Comparison of ENCODE assay signal across 28 cellular contexts in genomic region chr7:83861876-83862275, GRCh38.
"Had no signal": no experiment of that assay in that cellular context is flagged by ENCODE, and none has a peak within 500 bp of the region (broad histone marks: within the 10 kb centered on the region; RNA-seq: fewer than 3 reads in every experiment).

No MANE protein-coding gene starts in this region.

- H3K36me3 ChIP-seq: stomach, suprapubic skin, thoracic aorta, thyroid gland, tibial artery, tibial nerve, transverse colon, upper lobe of left lung, upper lobe of right lung, uterus, vagina had no signal

- H3K4me3 Mint-ChIP-seq: stimulated activated effector memory CD8-positive, alpha-beta T cell treated with anti-CD3 and anti-CD28 coated beads, Interleukin-12 subunit alpha, Interleukin-12 subunit beta, amount 100 ng/mL, for 72 hours; stimulated activated memory B cell treated with anti-CD40 and anti-IgM and Interleukin-4, amounts not matched to agents 10 μg/mL and 1 μg/mL and 100 μg/mL, for 72 hours; stimulated activated naive B cell treated with anti-CD40 and anti-IgM and Interleukin-4, amounts not matched to agents 10 μg/mL and 1 μg/mL and 100 μg/mL, for 72 hours; stimulated activated naive CD8-positive, alpha-beta T cell treated with anti-CD3 and anti-CD28 coated beads, Interleukin-15, amount 100 ng/mL, for 72 hours; stimulated activated naive CD8-positive, alpha-beta T cell treated with anti-CD3 and anti-CD28 coated beads, Interleukin-15, Interleukin-2, amounts not matched to agents 100 ng/mL and 50 ng/mL, for 24 hours; type B pancreatic cell had no signal

- H3K4me3 ChIP-seq: stomach, suprapubic skin, testis, thoracic aorta, thyroid gland, tibial artery, tibial nerve, transverse colon, upper lobe of left lung, upper lobe of right lung, uterus, vagina had no signal

- H3K27me3 ChIP-seq: stomach, suprapubic skin, testis, thyroid gland, tibial artery, tibial nerve, transverse colon, upper lobe of left lung, upper lobe of right lung, uterus, vagina had no signal

- H3K27me3 Mint-ChIP-seq: stimulated activated memory B cell treated with anti-CD40 and anti-IgM and Interleukin-4, amounts not matched to agents 10 μg/mL and 1 μg/mL and 100 μg/mL, for 72 hours; stimulated activated naive B cell treated with anti-CD40 and anti-IgM and Interleukin-4, amounts not matched to agents 10 μg/mL and 1 μg/mL and 100 μg/mL, for 72 hours; stimulated activated naive CD8-positive, alpha-beta T cell treated with anti-CD3 and anti-CD28 coated beads, Interleukin-15, amount 100 ng/mL, for 72 hours; stimulated activated naive CD8-positive, alpha-beta T cell treated with anti-CD3 and anti-CD28 coated beads, Interleukin-15, Interleukin-2, amounts not matched to agents 100 ng/mL and 50 ng/mL, for 24 hours; type B pancreatic cell had no signal

- H3K4me1 Mint-ChIP-seq: stimulated activated effector memory CD8-positive, alpha-beta T cell treated with anti-CD3 and anti-CD28 coated beads, Interleukin-12 subunit alpha, Interleukin-12 subunit beta, amount 100 ng/mL, for 72 hours; stimulated activated memory B cell treated with anti-CD40 and anti-IgM and Interleukin-4, amounts not matched to agents 10 μg/mL and 1 μg/mL and 100 μg/mL, for 72 hours; stimulated activated naive B cell treated with anti-CD40 and anti-IgM and Interleukin-4, amounts not matched to agents 10 μg/mL and 1 μg/mL and 100 μg/mL, for 72 hours; stimulated activated naive CD8-positive, alpha-beta T cell treated with anti-CD3 and anti-CD28 coated beads, Interleukin-15, amount 100 ng/mL, for 72 hours had no signal

- H3K27ac ChIP-seq: stomach, suprapubic skin, testis, thoracic aorta, thyroid gland, tibial artery, tibial nerve, transverse colon, upper lobe of left lung, upper lobe of right lung, uterus, vagina had no signal

- H3K9me3 Mint-ChIP-seq: stimulated activated naive B cell treated with anti-CD40 and anti-IgM and Interleukin-4, amounts not matched to agents 10 μg/mL and 1 μg/mL and 100 μg/mL, for 72 hours; stimulated activated naive CD8-positive, alpha-beta T cell treated with anti-CD3 and anti-CD28 coated beads, Interleukin-15, Interleukin-2, amounts not matched to agents 100 ng/mL and 50 ng/mL, for 24 hours; type B pancreatic cell had no signal

- DNase-seq: stimulated activated CD4-positive, alpha-beta T cell treated with anti-CD3 and anti-CD28 coated beads, Interleukin-2, amount 100 ng/mL, for 48 hours; stimulated activated CD4-positive, alpha-beta T cell treated with anti-CD3 and anti-CD28 coated beads, Interleukin-4, amount 100 ng/mL, for 1 hour; stimulated activated CD4-positive, alpha-beta T cell treated with anti-CD3 and anti-CD28 coated beads, Interleukin-4, amount 100 ng/mL, for 24 hours; stimulated activated CD4-positive, alpha-beta T cell treated with anti-CD3 and anti-CD28 coated beads, Interleukin-4, amount 100 ng/mL, for 4 hours; stimulated activated CD8-positive, alpha-beta memory T cell treated with anti-CD3 and anti-CD28 coated beads, Interleukin-4, amount 100 ng/mL, for 48 hours; stimulated activated naive B cell treated with anti-CD40 and anti-IgM and Interleukin-4, amounts not matched to agents 10 μg/mL and 1 μg/mL and 100 μg/mL, for 72 hours; stimulated activated naive CD4-positive, alpha-beta T cell; stimulated activated naive CD4-positive, alpha-beta T cell treated with Interleukin-2 at 50 U/mL for 16 hours; stimulated activated naive CD8-positive, alpha-beta T cell treated with anti-CD3 and anti-CD28 coated beads, Interleukin-15, amount 100 ng/mL, for 72 hours; stimulated activated naive CD8-positive, alpha-beta T cell treated with anti-CD3 and anti-CD28 coated beads, Interleukin-15, Interleukin-2, amounts not matched to agents 100 U/mL and 50 U/mL, for 24 hours; stomach; substantia nigra; testis; thyroid gland; tibial artery; transverse colon; trophoblast cell; upper lobe of left lung; upper lobe of right lung; uterus had no signal

- H3K27ac Mint-ChIP-seq: stimulated activated effector memory CD8-positive, alpha-beta T cell treated with anti-CD3 and anti-CD28 coated beads, Interleukin-12 subunit alpha, Interleukin-12 subunit beta, amount 100 ng/mL, for 72 hours; stimulated activated memory B cell treated with anti-CD40 and anti-IgM and Interleukin-4, amounts not matched to agents 10 μg/mL and 1 μg/mL and 100 μg/mL, for 72 hours; stimulated activated naive B cell treated with anti-CD40 and anti-IgM and Interleukin-4, amounts not matched to agents 10 μg/mL and 1 μg/mL and 100 μg/mL, for 72 hours; stimulated activated naive CD8-positive, alpha-beta T cell treated with anti-CD3 and anti-CD28 coated beads, Interleukin-15, amount 100 ng/mL, for 72 hours; stimulated activated naive CD8-positive, alpha-beta T cell treated with anti-CD3 and anti-CD28 coated beads, Interleukin-15, Interleukin-2, amounts not matched to agents 100 ng/mL and 50 ng/mL, for 24 hours; type B pancreatic cell had no signal

- H3K4me1 ChIP-seq: stomach, suprapubic skin, testis, thyroid gland, tibial artery, tibial nerve, transverse colon, upper lobe of left lung, upper lobe of right lung, uterus, vagina had no signal

- H3K9me3 ChIP-seq: stomach, suprapubic skin, testis, thoracic aorta, thyroid gland, tibial artery, tibial nerve, transverse colon, upper lobe of left lung, upper lobe of right lung, uterus, vagina had no signal

- H3K36me3 Mint-ChIP-seq: stimulated activated effector memory CD8-positive, alpha-beta T cell treated with anti-CD3 and anti-CD28 coated beads, Interleukin-12 subunit alpha, Interleukin-12 subunit beta, amount 100 ng/mL, for 72 hours; stimulated activated memory B cell treated with anti-CD40 and anti-IgM and Interleukin-4, amounts not matched to agents 10 μg/mL and 1 μg/mL and 100 μg/mL, for 72 hours; stimulated activated naive B cell treated with anti-CD40 and anti-IgM and Interleukin-4, amounts not matched to agents 10 μg/mL and 1 μg/mL and 100 μg/mL, for 72 hours; type B pancreatic cell had no signal
